21 cellular contexts compared by ENCODE assay signal in the genomic region with DNA sequence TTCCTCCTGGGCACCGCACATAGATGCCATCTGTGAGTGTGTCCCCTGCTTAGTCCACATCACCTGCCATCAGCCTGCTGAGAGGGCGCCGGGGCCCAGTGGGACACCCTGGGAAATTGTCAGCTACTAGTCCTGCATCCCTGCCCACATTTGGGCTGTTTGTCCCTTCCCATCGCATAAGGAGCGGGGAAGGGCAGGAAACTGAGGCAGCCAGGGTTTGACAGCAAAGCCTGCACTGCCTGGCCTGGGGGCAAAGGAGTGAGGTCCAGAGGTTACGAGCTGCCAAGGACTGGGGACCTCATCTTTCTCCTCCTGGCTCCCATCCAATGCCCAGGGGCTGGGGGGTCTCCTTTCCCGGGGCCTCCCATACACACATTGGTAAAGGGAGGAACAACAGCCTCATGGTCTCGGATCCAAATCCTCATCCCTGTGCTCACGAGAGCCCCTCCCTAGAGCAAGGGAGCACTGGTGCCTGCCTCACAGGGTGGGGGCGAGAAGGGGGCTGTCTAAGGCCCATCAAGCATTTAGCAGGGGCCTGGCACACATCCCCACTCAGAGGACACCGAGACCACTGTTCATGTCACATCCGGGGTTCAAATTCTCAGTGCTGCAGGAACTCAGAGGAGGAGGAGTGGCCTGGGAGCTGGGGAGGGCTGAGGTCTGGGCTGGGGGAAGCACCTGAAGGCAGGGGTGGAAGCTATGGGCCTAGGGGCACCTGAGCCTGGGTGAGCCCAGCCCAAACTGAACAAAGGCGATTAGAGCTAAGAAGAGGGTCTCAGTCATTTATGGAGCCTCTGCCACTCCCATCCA.
A peak's percentile ranks its signal among the peaks of the same experiment; 100 is the strongest.
DNase-seq lines count a peak whose midpoint lies in the region; ATAC-seq and TF ChIP-seq lines count a peak whose summit lies in the region.
"Had no signal": no experiment of that assay in that cellular context is flagged by ENCODE, and none has a peak within 500 bp of the region (broad histone marks: within the 10 kb centered on the region; RNA-seq: fewer than 3 reads in every experiment).

No MANE protein-coding gene starts in this region.

- peak in 1 of 5 donors; percentile 46 for DNase-seq in CD8-positive, alpha-beta memory T cell
- DNase-seq in ascending aorta (ENCODE audit: low spot score in 2 of 2) (peak in 1 of 2 donors; percentile 53), medulla oblongata (ENCODE audit: extremely low spot score) (no peak), glomerular visceral epithelial cell (ENCODE audit: extremely low spot score) (no peak), NCI-H1092 treated with DMSO at 0.1 percent for 48 hours (lab: John Stamatoyannopoulos, UW) (no peak)
- DNase-seq: activated gamma-delta T cell; DMS79 treated with DMSO at 0.1 percent for 48 hours; effector CD8-positive, alpha-beta T cell; esophagus squamous epithelium; KG1; NCI-H1930; NCI-H226; nucleus accumbens; SHP77; stimulated activated naive CD4-positive, alpha-beta T cell; thyroid gland had no signal

- no peaks in the 10 kb centered on the region for H3K36me3 ChIP-seq in BLaER1
- no peaks in the 10 kb centered on the region for H3K36me3 ChIP-seq in CD8-positive, alpha-beta memory T cell (ENCODE audit: insufficient read depth, low read length)
- H3K36me3 ChIP-seq in ascending aorta = no peaks in the 10 kb centered on the region
- H3K36me3 ChIP-seq: esophagus squamous epithelium, right atrium auricular region, thyroid gland had no signal

- H3K4me3 Mint-ChIP-seq in CD8-positive, alpha-beta memory T cell = peak overlapping the region in 3 of 7 donors; percentile 33 to 59 (median 36)
- H3K4me3 Mint-ChIP-seq in nephron = no peak overlapping the region

- peaks cover 81 to 100% (median 92%) of the 10 kb centered on the region in 3 donors for H3K4me1 Mint-ChIP-seq in CD8-positive, alpha-beta memory T cell
- peaks cover 82% of the 10 kb centered on the region for H3K4me1 Mint-ChIP-seq in nephron

- no peaks in the 10 kb centered on the region for H3K27me3 ChIP-seq in BLaER1
- H3K27me3 ChIP-seq in CD8-positive, alpha-beta memory T cell (ENCODE audit: insufficient read depth, low read length, poor library complexity, severe bottlenecking) = no peaks in the 10 kb centered on the region
- H3K27me3 ChIP-seq in ascending aorta = no peaks in the 10 kb centered on the region
- H3K27me3 ChIP-seq: esophagus squamous epithelium, right atrium auricular region, thyroid gland had no signal

- no peaks in the 10 kb centered on the region for H3K9me3 Mint-ChIP-seq in CD8-positive, alpha-beta memory T cell
- no peaks in the 10 kb centered on the region for H3K9me3 Mint-ChIP-seq in nephron

- H3K4me1 ChIP-seq in BLaER1 (peaks cover 100% of the 10 kb centered on the region), ascending aorta (peaks cover 4 to 56% of the 10 kb centered on the region in 2 donors)
- peaks cover 96% of the 10 kb centered on the region for H3K4me1 ChIP-seq in CD8-positive, alpha-beta memory T cell (ENCODE audit: insufficient read depth, low read length)

- no peaks in the 10 kb centered on the region for H3K36me3 Mint-ChIP-seq in CD8-positive, alpha-beta memory T cell
- no peaks in the 10 kb centered on the region for H3K36me3 Mint-ChIP-seq in nephron (ENCODE audit: low read depth)

- peak overlapping the region; percentile 49 for H3K9ac ChIP-seq in BLaER1

- H3K9me3 ChIP-seq in BLaER1 (no peaks in the 10 kb centered on the region), ascending aorta (no peaks in the 10 kb centered on the region)
- no peaks in the 10 kb centered on the region for H3K9me3 ChIP-seq in CD8-positive, alpha-beta memory T cell (ENCODE audit: low read length)
- H3K9me3 ChIP-seq: esophagus squamous epithelium, right atrium auricular region, thyroid gland had no signal

- POLR2A ChIA-PET in CD8-positive, alpha-beta memory T cell (lab: Charles Lee) = no interaction called here

- TF ChIP-seq CTCF in ascending aorta (IDR thresholded peaks at IDR 0.05) (no peak), nephron (IDR thresholded peaks at IDR 0.05; ENCODE audit: unreplicated experiment in 3 of 3) (no peak)

- no peak overlapping the region for H3K4me3 ChIP-seq in BLaER1
- H3K4me3 ChIP-seq in CD8-positive, alpha-beta memory T cell (ENCODE audit: low read length) = no peak overlapping the region
- H3K4me3 ChIP-seq in ascending aorta = no peak overlapping the region
- H3K4me3 ChIP-seq: esophagus squamous epithelium, right atrium auricular region, thyroid gland had no signal

- ATAC-seq in HG03159 (IDR thresholded peaks at IDR 0.05; ENCODE audit: unreplicated experiment) = no peak

- H3K27ac Mint-ChIP-seq in CD8-positive, alpha-beta memory T cell = peak overlapping the region; percentile 77 to 98 (median 92)
- H3K27ac Mint-ChIP-seq in nephron = peak overlapping the region; percentile 62 to 82 (median 68)

- CTCF ChIA-PET in CD8-positive, alpha-beta memory T cell (lab: Charles Lee) = no interaction called here

- peak overlapping the region; percentile 94 for H3K4me2 ChIP-seq in BLaER1

- intact Hi-C loops in ascending aorta (cut with DNase I) = no loop called here

- no peaks in the 10 kb centered on the region for H4K20me1 ChIP-seq in BLaER1

- peak overlapping the region; percentile 54 for H3K27ac ChIP-seq in BLaER1
- H3K27ac ChIP-seq in CD8-positive, alpha-beta memory T cell (ENCODE audit: low read depth, low read length) = no peak overlapping the region
- peak overlapping the region; percentile 33 to 38 for H3K27ac ChIP-seq in ascending aorta
- H3K27ac ChIP-seq: esophagus squamous epithelium, right atrium auricular region, thyroid gland, VCaP had no signal

- H3K27me3 Mint-ChIP-seq in CD8-positive, alpha-beta memory T cell = peaks cover 0 to 2% of the 10 kb centered on the region in 2 donors
- H3K27me3 Mint-ChIP-seq in nephron (ENCODE audit: low read depth) = no peaks in the 10 kb centered on the region
